In genomic region chr9:38392235-38393127, GRCh38 we compare ENCODE assay signal across 8 cellular contexts. TPM values are rescaled to one million over a fixed set of nuclear protein-coding genes. Genes with fewer than 3 reads are reported as not detected.
DNase-seq lines count a peak whose midpoint lies in the region; ATAC-seq, FAIRE-seq and TF ChIP-seq lines count a peak whose summit lies in the region.

Gene ALDH1B1, plus strand, starts transcription at chr9:38392702. Its CDS starts 3,047 bp downstream, at chr9:38395749.

- peaks cover 21% of the 10 kb centered on the region for H3K36me3 Mint-ChIP-seq in activated B cell treated with CpG ODN at 0.5 μM for 24 hours (ENCODE audit: low read depth)
- peaks cover 11% of the 10 kb centered on the region for H3K36me3 Mint-ChIP-seq in central memory CD8-positive, alpha-beta T cell (ENCODE audit: insufficient read depth)

- FAIRE-seq in kidney (lab: Jason Lieb, UNC), result no peak

- H3K4me3 Mint-ChIP-seq in activated B cell treated with CpG ODN at 0.5 μM for 24 hours, result peak within 1 kb of the TSS; percentile 94
- H3K4me3 Mint-ChIP-seq in central memory CD8-positive, alpha-beta T cell, result peak within 1 kb of the TSS; percentile 84

- POLR2A ChIA-PET in AG04449 (lab: Yijun Ruan, JAX), result interaction anchor here (0.6 to 1.6 kb wide), 3 partner anchors 9 to 449 kb away, joined by 3 to 7 read pairs (median 4); partner anchors contain the start of gene SHB
- POLR2A ChIA-PET in activated B cell treated with CpG ODN at 0.5 μM for 24 hours (lab: Charles Lee), result interaction anchor here (0.7 to 1.1 kb wide), 2 partner anchors 35 to 324 kb away, joined by 3 read pairs; partner anchors contain the start of gene SHB

- CTCF ChIA-PET in AG04449 (lab: Yijun Ruan, JAX) (interaction anchor here (0.6 to 1.6 kb wide), 5 partner anchors 9 to 793 kb away, joined by 3 to 14 read pairs (median 3); no protein-coding TSS in a partner anchor), activated B cell treated with CpG ODN at 0.5 μM for 24 hours (lab: Charles Lee) (interaction anchor here (1.0 kb wide), 1 partner anchor 476 kb away, joined by 3 read pairs; no protein-coding TSS in a partner anchor)

- H3K4me3 ChIP-seq in AG04449 (ENCODE audit: low read depth, low read length), result peak within 1 kb of the TSS; percentile 90
- H3K4me3 ChIP-seq in kidney (ENCODE audit: low read length in 2 of 2), result peak within 1 kb of the TSS; percentile 77 to 84

- peak within 1 kb of the TSS; percentile 72 to 84 for H3K9ac ChIP-seq in kidney (ENCODE audit: low read length in 2 of 2)

- peaks cover 31 to 33% of the 10 kb centered on the region in 2 donors for H3K4me1 ChIP-seq in kidney (ENCODE audit: control insufficient read depth in 1 of 2, insufficient read depth in 1 of 2, low read depth in 1 of 2, low read length in 2 of 2)

- no peaks in the 10 kb centered on the region for H3K9me3 Mint-ChIP-seq in activated B cell treated with CpG ODN at 0.5 μM for 24 hours
- H3K9me3 Mint-ChIP-seq in central memory CD8-positive, alpha-beta T cell, result no peaks in the 10 kb centered on the region

- H3K4me1 Mint-ChIP-seq in activated B cell treated with CpG ODN at 0.5 μM for 24 hours, result peaks cover 16% of the 10 kb centered on the region
- H3K4me1 Mint-ChIP-seq in central memory CD8-positive, alpha-beta T cell, result peaks cover 20% of the 10 kb centered on the region

- TF ChIP-seq CTCF in AG04449 (IDR thresholded peaks at IDR 0.05; ENCODE audit: insufficient read depth, low read length, missing control alignments) (peak; percentile 21), activated B cell treated with CpG ODN at 0.5 μM for 24 hours (IDR thresholded peaks at IDR 0.05) (no peak), kidney (IDR thresholded peaks at IDR 0.05; ENCODE audit: borderline replicate concordance, extremely low read depth, insufficient read depth) (no peak)

- DNase-seq in AG04449 (ENCODE audit: low read depth, low spot score), result no peak
- peak; percentile 89 for DNase-seq in NCI-H2196 (lab: John Stamatoyannopoulos, UW; ENCODE audit: unreplicated experiment)
- peak; percentile 74 for DNase-seq in activated B cell treated with CpG ODN at 0.5 μM for 24 hours
- DNase-seq in central memory CD8-positive, alpha-beta T cell (ENCODE audit: low spot score in 2 of 2), result peak; percentile 27 to 32
- peak; percentile 96 for DNase-seq in kidney
- DNase-seq in stimulated activated CD4-positive, alpha-beta T cell treated with anti-CD3 and anti-CD28 coated beads, Interleukin-15, amount 100 ng/mL, for 48 hours (ENCODE audit: low read depth in 2 of 2), result peak; percentile 39 to 76

- H3K9me3 ChIP-seq in kidney (ENCODE audit: control insufficient read depth in 1 of 2, low read length in 2 of 2), result no peaks in the 10 kb centered on the region

- H3K36me3 ChIP-seq in kidney (ENCODE audit: control insufficient read depth in 1 of 2, insufficient read depth in 2 of 2, low read length in 2 of 2), result peaks cover 10 to 11% of the 10 kb centered on the region in 2 donors

- intact Hi-C loops in activated B cell treated with CpG ODN at 0.5 μM for 24 hours (cut with micrococcal nuclease) (loop anchor here (1.0 to 10.0 kb wide), 2 partner anchors 328 to 488 kb away; partner anchors contain the start of genes SHB and SLC25A51), kidney (cut with DNase I) (no loop called here)

- ATAC-seq in GM18517 (IDR thresholded peaks at IDR 0.05; ENCODE audit: unreplicated experiment), result peak; percentile 95
- ATAC-seq in HG03025 (IDR thresholded peaks at IDR 0.05; ENCODE audit: low FRiP score, unreplicated experiment), result peak; percentile 99
- peak; percentile 99 for ATAC-seq in activated B cell treated with CpG ODN at 0.5 μM for 24 hours (ENCODE audit: low read depth)
- peak; percentile 87 for ATAC-seq in central memory CD8-positive, alpha-beta T cell (replicated peaks; ENCODE audit: extremely low read depth, poor library complexity, severe bottlenecking)

- H3K27ac ChIP-seq in kidney (ENCODE audit: low read depth in 2 of 2, low read length in 2 of 2), result peak within 1 kb of the TSS; percentile 41 to 74

- H3K27ac Mint-ChIP-seq in activated B cell treated with CpG ODN at 0.5 μM for 24 hours, result peak within 1 kb of the TSS; percentile 79
- H3K27ac Mint-ChIP-seq in central memory CD8-positive, alpha-beta T cell (ENCODE audit: low read depth), result peak within 1 kb of the TSS; percentile 90

- peaks cover 6% of the 10 kb centered on the region for H3K27me3 Mint-ChIP-seq in activated B cell treated with CpG ODN at 0.5 μM for 24 hours
- no peaks in the 10 kb centered on the region for H3K27me3 Mint-ChIP-seq in central memory CD8-positive, alpha-beta T cell

RNA-seq across cellular contexts. Expression of gene ALDH1B1, which starts in this region (rescaled TPM):
- total RNA-seq in activated B cell treated with CpG ODN at 0.5 μM for 24 hours, result 9.0 and 9.8 TPM in 2 replicates
- total RNA-seq in kidney, result 37.7 TPM
- polyA plus RNA-seq in kidney (ENCODE audit: insufficient read depth, low read depth, low replicate concordance), result 74.7 TPM
